In the genomic region with DNA sequence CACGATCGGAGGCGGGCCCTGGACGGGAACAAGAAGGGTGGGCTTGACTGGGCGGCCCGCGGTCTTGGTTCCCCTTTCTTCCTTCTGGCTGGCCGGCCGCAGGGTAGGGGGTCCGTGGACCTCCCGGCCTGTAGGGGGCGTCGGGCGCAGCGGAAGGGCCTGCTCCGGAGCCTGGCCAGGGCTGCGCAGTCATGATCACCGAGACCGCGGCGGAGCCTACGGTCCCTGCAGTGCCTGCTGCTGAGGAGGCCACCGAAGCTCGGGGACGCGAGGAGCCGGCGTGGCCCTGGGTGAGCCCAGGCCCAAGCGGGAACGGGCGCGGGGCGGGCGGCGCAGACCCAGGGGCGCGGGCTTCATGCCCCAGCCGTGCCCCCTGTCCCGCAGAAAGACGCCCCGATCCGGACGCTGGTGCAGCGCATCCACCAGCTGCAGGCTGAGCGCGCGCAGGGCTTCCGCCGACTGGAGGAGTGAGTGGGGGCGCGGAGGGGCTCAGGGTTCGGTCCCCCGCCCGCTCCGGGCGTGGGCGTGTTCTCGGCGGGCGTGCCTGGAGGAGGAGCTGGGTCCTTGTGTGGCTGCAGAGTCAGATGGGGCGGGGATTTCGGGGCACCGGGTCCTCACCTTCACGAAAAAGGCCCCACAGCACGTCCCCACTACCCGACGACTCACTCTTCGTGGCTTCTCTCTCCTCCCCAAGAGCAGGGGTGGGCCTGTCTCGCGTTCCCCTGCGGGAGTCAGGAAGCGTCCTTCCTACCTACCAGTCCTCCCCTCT, we compare ENCODE assay signal across 1 cellular context.
TF ChIP-seq lines count a peak whose summit lies in the region.

A gene (plus strand): TSS at position 188 of the 769 bp plus-strand sequence. CDS start 4 bp downstream, at position 192.

TF ChIP-seq in HepG2, 621 proteins besides CTCF, POLR2A, EP300 and RAD21 (continued from another document and continues in another):
- TF ChIP-seq, protein P1, sequence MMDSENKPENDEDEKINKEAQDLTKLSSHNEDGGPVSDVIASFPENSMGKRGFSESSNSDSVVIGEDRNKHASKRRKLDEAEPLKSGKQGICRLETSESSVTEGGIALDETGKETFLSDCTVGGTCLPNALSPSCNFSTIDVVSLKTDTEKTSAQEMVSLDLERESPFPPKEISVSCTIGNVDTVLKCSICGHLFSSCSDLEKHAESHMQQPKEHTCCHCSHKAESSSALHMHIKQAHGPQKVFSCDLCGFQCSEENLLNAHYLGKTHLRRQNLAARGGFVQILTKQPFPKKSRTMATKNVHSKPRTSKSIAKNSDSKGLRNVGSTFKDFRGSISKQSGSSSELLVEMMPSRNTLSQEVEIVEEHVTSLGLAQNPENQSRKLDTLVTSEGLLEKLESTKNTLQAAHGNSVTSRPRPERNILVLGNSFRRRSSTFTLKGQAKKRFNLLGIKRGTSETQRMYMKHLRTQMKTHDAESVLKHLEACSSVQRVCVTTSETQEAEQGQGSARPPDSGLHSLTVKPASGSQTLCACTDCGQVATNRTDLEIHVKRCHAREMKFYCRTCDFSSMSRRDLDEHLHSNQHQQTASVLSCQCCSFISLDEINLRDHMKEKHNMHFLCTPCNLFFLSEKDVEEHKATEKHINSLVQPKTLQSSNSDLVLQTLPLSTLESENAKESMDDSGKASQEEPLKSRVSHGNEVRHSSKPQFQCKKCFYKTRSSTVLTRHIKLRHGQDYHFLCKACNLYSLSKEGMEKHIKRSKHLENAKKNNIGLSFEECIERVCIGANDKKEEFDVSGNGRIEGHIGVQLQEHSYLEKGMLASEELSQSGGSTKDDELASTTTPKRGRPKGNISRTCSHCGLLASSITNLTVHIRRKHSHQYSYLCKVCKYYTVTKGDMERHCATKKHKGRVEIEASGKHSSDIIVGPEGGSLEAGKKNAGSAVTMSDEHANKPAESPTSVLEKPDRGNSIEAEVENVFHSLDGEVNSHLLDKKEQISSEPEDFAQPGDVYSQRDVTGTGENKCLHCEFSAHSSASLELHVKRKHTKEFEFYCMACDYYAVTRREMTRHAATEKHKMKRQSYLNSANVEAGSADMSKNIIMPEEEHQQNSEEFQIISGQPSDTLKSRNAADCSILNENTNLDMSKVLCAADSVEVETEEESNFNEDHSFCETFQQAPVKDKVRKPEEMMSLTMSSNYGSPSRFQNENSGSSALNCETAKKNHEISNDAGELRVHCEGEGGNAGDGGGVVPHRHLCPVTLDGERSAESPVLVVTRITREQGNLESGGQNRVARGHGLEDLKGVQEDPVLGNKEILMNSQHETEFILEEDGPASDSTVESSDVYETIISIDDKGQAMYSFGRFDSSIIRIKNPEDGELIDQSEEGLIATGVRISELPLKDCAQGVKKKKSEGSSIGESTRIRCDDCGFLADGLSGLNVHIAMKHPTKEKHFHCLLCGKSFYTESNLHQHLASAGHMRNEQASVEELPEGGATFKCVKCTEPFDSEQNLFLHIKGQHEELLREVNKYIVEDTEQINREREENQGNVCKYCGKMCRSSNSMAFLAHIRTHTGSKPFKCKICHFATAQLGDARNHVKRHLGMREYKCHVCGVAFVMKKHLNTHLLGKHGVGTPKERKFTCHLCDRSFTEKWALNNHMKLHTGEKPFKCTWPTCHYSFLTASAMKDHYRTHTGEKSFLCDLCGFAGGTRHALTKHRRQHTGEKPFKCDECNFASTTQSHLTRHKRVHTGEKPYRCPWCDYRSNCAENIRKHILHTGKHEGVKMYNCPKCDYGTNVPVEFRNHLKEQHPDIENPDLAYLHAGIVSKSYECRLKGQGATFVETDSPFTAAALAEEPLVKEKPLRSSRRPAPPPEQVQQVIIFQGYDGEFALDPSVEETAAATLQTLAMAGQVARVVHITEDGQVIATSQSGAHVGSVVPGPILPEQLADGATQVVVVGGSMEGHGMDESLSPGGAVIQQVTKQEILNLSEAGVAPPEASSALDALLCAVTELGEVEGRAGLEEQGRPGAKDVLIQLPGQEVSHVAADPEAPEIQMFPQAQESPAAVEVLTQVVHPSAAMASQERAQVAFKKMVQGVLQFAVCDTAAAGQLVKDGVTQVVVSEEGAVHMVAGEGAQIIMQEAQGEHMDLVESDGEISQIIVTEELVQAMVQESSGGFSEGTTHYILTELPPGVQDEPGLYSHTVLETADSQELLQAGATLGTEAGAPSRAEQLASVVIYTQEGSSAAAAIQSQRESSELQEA (CRISPR knock-in tag; IDR thresholded peaks at IDR 0.05; ENCODE audit: not compliant biosample characterization) = no peak
- TF ChIP-seq ZNF891 (CRISPR knock-in tag; IDR thresholded peaks at IDR 0.05) = no peak
- no peak; the same call in 1 of the 2 replicates for TF ChIP-seq RFXANK (CRISPR knock-in tag; IDR thresholded peaks at IDR 0.05)
- no peak for TF ChIP-seq NCOA5 (CRISPR knock-in tag; IDR thresholded peaks at IDR 0.05)
- no peak for TF ChIP-seq ZNF816 (CRISPR knock-in tag; IDR thresholded peaks at IDR 0.05; ENCODE audit: borderline replicate concordance)
- no peak for TF ChIP-seq SOX6 (IDR thresholded peaks at IDR 0.05)
- peak; percentile 44 for TF ChIP-seq SOX6 (CRISPR knock-in tag; IDR thresholded peaks at IDR 0.05)
- TF ChIP-seq, protein P2, sequence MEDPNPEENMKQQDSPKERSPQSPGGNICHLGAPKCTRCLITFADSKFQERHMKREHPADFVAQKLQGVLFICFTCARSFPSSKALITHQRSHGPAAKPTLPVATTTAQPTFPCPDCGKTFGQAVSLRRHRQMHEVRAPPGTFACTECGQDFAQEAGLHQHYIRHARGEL (CRISPR knock-in tag; IDR thresholded peaks at IDR 0.05) = 0 out of 2 replicates have a peak, but pooled peaks have one; percentile 48
- TF ChIP-seq ZNF567 (CRISPR knock-in tag; IDR thresholded peaks at IDR 0.05; ENCODE audit: borderline replicate concordance) = no peak; the same call in none of the 2 replicates
- TF ChIP-seq, protein P3, sequence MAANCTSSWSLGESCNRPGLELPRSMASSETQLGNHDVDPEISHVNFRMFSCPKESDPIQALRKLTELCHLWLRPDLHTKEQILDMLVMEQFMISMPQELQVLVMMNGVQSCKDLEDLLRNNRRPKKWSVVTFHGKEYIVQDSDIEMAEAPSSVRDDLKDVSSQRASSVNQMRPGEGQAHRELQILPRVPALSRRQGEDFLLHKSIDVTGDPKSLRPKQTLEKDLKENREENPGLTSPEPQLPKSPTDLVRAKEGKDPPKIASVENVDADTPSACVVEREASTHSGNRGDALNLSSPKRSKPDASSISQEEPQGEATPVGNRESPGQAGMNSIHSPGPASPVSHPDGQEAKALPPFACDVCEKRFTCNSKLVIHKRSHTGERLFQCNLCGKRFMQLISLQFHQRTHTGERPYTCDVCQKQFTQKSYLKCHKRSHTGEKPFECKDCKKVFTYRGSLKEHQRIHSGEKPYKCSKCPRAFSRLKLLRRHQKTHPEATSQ (CRISPR knock-in tag; IDR thresholded peaks at IDR 0.05; ENCODE audit: borderline replicate concordance) = no peak
- TF ChIP-seq MATR3 (CRISPR knock-in tag; IDR thresholded peaks at IDR 0.05) = no peak
- TF ChIP-seq SAP130 (CRISPR knock-in tag; IDR thresholded peaks at IDR 0.05; ENCODE audit: low read depth) = peak; percentile 83
- TF ChIP-seq ZNF839 (CRISPR knock-in tag; IDR thresholded peaks at IDR 0.05; ENCODE audit: borderline replicate concordance) = no peak
- no peak for TF ChIP-seq FOXA1 (IDR thresholded peaks at IDR 0.05)
- no peak; the same call in 1 of the 2 replicates for TF ChIP-seq FOXA1 (CRISPR knock-in tag; IDR thresholded peaks at IDR 0.05)
- TF ChIP-seq, protein P4, sequence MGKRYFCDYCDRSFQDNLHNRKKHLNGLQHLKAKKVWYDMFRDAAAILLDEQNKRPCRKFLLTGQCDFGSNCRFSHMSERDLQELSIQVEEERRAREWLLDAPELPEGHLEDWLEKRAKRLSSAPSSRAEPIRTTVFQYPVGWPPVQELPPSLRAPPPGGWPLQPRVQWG (CRISPR knock-in tag; IDR thresholded peaks at IDR 0.05; ENCODE audit: borderline replicate concordance, low read depth) = no peak
- TF ChIP-seq RXRA (CRISPR knock-in tag; IDR thresholded peaks at IDR 0.05) = peak; percentile 71
- no peak for TF ChIP-seq ZNF589 (CRISPR knock-in tag; conservative IDR thresholded peaks at IDR 0.05)
- TF ChIP-seq ZSCAN30 (CRISPR knock-in tag; IDR thresholded peaks at IDR 0.05) = no peak
- peak; percentile 60; the same call in 1 of the 2 replicates for TF ChIP-seq ZNF460 (CRISPR knock-in tag; IDR thresholded peaks at IDR 0.05; ENCODE audit: borderline replicate concordance)
- peak; percentile 99 for TF ChIP-seq ZBTB7B (CRISPR knock-in tag; IDR thresholded peaks at IDR 0.05)
- TF ChIP-seq KLF12 (CRISPR knock-in tag; IDR thresholded peaks at IDR 0.05; ENCODE audit: borderline replicate concordance) = peak; percentile 89
- TF ChIP-seq ZNF333 (CRISPR knock-in tag; IDR thresholded peaks at IDR 0.05; ENCODE audit: borderline replicate concordance) = 0 out of 2 replicates have a peak, but pooled peaks have one; percentile 39
- peak; percentile 91 for TF ChIP-seq BRD4 (CRISPR knock-in tag; IDR thresholded peaks at IDR 0.05)
- no peak for TF ChIP-seq TOE1 (CRISPR knock-in tag; IDR thresholded peaks at IDR 0.05)
- peak; percentile 34; the same call in 1 of the 2 replicates for TF ChIP-seq ZFAT (CRISPR knock-in tag; conservative IDR thresholded peaks at IDR 0.05)
- TF ChIP-seq, protein P5, sequence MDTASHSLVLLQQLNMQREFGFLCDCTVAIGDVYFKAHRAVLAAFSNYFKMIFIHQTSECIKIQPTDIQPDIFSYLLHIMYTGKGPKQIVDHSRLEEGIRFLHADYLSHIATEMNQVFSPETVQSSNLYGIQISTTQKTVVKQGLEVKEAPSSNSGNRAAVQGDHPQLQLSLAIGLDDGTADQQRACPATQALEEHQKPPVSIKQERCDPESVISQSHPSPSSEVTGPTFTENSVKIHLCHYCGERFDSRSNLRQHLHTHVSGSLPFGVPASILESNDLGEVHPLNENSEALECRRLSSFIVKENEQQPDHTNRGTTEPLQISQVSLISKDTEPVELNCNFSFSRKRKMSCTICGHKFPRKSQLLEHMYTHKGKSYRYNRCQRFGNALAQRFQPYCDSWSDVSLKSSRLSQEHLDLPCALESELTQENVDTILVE (CRISPR knock-in tag; IDR thresholded peaks at IDR 0.05) = peak; percentile 81
- TF ChIP-seq, protein P6, sequence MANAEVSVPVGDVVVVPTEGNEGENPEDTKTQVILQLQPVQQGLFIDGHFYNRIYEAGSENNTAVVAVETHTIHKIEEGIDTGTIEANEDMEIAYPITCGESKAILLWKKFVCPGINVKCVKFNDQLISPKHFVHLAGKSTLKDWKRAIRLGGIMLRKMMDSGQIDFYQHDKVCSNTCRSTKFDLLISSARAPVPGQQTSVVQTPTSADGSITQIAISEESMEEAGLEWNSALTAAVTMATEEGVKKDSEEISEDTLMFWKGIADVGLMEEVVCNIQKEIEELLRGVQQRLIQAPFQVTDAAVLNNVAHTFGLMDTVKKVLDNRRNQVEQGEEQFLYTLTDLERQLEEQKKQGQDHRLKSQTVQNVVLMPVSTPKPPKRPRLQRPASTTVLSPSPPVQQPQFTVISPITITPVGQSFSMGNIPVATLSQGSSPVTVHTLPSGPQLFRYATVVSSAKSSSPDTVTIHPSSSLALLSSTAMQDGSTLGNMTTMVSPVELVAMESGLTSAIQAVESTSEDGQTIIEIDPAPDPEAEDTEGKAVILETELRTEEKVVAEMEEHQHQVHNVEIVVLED (CRISPR knock-in tag; IDR thresholded peaks at IDR 0.05; ENCODE audit: borderline replicate concordance) = peak; percentile 73
- no peak for TF ChIP-seq ZNF570 (CRISPR knock-in tag; IDR thresholded peaks at IDR 0.05; ENCODE audit: borderline replicate concordance)
- TF ChIP-seq ZNF773 (CRISPR knock-in tag; IDR thresholded peaks at IDR 0.05; ENCODE audit: borderline replicate concordance) = 0 out of 2 replicates have a peak, but pooled peaks have one; percentile 46
- peak; percentile 84 for TF ChIP-seq HNRNPLL (IDR thresholded peaks at IDR 0.05; ENCODE audit: low read depth, low read length, poor library complexity, severe bottlenecking)
- no peak for TF ChIP-seq ZNF619 (CRISPR knock-in tag; IDR thresholded peaks at IDR 0.05)
- TF ChIP-seq, protein P7, sequence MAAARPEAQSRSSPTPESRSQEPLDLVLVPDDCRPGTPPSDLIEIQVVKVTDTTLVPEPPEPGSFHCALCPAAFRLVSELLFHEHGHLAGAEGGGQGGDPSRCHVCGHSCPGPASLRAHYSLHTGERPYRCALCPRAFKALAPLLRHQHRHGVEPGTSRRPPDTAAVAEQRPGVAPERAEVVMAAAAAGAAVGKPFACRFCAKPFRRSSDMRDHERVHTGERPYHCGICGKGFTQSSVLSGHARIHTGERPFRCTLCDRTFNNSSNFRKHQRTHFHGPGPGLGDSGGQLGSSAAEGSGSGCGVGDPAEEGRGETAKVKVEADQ (CRISPR knock-in tag; IDR thresholded peaks at IDR 0.05; ENCODE audit: borderline replicate concordance) = no peak
- TF ChIP-seq ATF7 (IDR thresholded peaks at IDR 0.05) = no peak
- TF ChIP-seq ATF7 (CRISPR knock-in tag; IDR thresholded peaks at IDR 0.05) = no peak
- peak; percentile 34 for TF ChIP-seq ZNF781 (CRISPR knock-in tag; IDR thresholded peaks at IDR 0.05; ENCODE audit: borderline replicate concordance, not compliant biosample characterization)
- TF ChIP-seq, protein P8, sequence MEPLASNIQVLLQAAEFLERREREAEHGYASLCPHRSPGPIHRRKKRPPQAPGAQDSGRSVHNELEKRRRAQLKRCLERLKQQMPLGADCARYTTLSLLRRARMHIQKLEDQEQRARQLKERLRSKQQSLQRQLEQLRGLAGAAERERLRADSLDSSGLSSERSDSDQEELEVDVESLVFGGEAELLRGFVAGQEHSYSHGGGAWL (CRISPR knock-in tag; IDR thresholded peaks at IDR 0.05) = no peak
- no peak for TF ChIP-seq SETDB1 (CRISPR knock-in tag; IDR thresholded peaks at IDR 0.05; ENCODE audit: borderline replicate concordance)
- TF ChIP-seq ZFY (CRISPR knock-in tag; IDR thresholded peaks at IDR 0.05) = peak; percentile 88
- TF ChIP-seq JUN (CRISPR knock-in tag; IDR thresholded peaks at IDR 0.05) = 0 out of 2 replicates have a peak, but pooled peaks have one; percentile 41
- TF ChIP-seq, protein P9, sequence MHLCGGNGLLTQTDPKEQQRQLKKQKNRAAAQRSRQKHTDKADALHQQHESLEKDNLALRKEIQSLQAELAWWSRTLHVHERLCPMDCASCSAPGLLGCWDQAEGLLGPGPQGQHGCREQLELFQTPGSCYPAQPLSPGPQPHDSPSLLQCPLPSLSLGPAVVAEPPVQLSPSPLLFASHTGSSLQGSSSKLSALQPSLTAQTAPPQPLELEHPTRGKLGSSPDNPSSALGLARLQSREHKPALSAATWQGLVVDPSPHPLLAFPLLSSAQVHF (CRISPR knock-in tag; IDR thresholded peaks at IDR 0.05) = no peak
- peak; percentile 98 for TF ChIP-seq ZMYM4 (CRISPR knock-in tag; IDR thresholded peaks at IDR 0.05)
- 0 out of 2 replicates have a peak, but pooled peaks have one; percentile 10 for TF ChIP-seq NFYB (CRISPR knock-in tag; IDR thresholded peaks at IDR 0.05)
- TF ChIP-seq, protein P10, sequence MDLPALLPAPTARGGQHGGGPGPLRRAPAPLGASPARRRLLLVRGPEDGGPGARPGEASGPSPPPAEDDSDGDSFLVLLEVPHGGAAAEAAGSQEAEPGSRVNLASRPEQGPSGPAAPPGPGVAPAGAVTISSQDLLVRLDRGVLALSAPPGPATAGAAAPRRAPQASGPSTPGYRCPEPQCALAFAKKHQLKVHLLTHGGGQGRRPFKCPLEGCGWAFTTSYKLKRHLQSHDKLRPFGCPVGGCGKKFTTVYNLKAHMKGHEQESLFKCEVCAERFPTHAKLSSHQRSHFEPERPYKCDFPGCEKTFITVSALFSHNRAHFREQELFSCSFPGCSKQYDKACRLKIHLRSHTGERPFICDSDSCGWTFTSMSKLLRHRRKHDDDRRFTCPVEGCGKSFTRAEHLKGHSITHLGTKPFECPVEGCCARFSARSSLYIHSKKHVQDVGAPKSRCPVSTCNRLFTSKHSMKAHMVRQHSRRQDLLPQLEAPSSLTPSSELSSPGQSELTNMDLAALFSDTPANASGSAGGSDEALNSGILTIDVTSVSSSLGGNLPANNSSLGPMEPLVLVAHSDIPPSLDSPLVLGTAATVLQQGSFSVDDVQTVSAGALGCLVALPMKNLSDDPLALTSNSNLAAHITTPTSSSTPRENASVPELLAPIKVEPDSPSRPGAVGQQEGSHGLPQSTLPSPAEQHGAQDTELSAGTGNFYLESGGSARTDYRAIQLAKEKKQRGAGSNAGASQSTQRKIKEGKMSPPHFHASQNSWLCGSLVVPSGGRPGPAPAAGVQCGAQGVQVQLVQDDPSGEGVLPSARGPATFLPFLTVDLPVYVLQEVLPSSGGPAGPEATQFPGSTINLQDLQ (CRISPR knock-in tag; IDR thresholded peaks at IDR 0.05) = no peak
